ENCODE assay signal across 27 cellular contexts in the genomic region with DNA sequence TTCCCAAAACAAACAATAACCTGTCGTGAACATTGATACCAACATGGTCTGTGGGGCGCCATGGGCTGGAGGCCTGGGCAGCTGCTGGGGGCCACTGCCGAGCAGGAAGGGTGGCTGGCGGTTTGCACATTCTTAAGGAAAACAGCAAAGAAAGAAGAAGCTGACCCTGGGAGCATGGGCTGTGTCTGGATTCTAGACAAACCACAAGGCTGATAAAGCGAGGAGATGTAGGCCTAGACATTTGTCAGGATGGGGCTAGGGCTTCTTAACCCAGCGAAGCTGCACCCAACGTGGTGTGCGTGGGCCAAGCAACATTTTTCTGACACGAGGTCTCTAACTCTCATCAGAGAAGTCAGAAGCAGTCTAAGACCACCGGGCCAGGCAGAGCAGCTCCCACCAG.
"Had no signal": no experiment of that assay in that cellular context is flagged by ENCODE, and none has a peak within 500 bp of the region (broad histone marks: within the 10 kb centered on the region; RNA-seq: fewer than 3 reads in every experiment).

No MANE protein-coding gene starts in this region.

- H3K4me2 ChIP-seq: hepatocyte had no signal

- H3K27ac ChIP-seq: coronary artery, dorsolateral prefrontal cortex, esophagus squamous epithelium, gastrocnemius medialis, hepatocyte, left ventricle myocardium inferior, lower lobe of right lung had no signal

- H3K27ac Mint-ChIP-seq: immature natural killer cell; naive thymus-derived CD4-positive, alpha-beta T cell had no signal

- H3K9me3 ChIP-seq: esophagus squamous epithelium, gastrocnemius medialis, left ventricle myocardium inferior, lower lobe of right lung had no signal

- H3K4me1 ChIP-seq: gastrocnemius medialis, lower lobe of right lung had no signal

- DNase-seq: dermis blood vessel endothelial cell; dorsolateral prefrontal cortex; effector CD4-positive, alpha-beta T cell; effector memory CD4-positive, alpha-beta T cell; esophagus squamous epithelium; foreskin fibroblast; foreskin melanocyte; gastrocnemius medialis; glutamatergic neuron; head of caudate nucleus; hypothalamus; immature natural killer cell; islet precursor cell; kidney; kidney glomerular epithelial cell; left colon; left ventricle myocardium inferior; lower lobe of right lung; mesendoderm; midbrain; naive thymus-derived CD4-positive, alpha-beta T cell had no signal

- H3K27me3 ChIP-seq: dorsolateral prefrontal cortex, gastrocnemius medialis, hepatocyte had no signal

- FAIRE-seq: colon, endothelial cell of umbilical vein, kidney had no signal

- H3K4me3 Mint-ChIP-seq: immature natural killer cell; naive thymus-derived CD4-positive, alpha-beta T cell had no signal

- H3K36me3 ChIP-seq: esophagus squamous epithelium, gastrocnemius medialis, left ventricle myocardium inferior, lower lobe of right lung had no signal

- H3K4me1 Mint-ChIP-seq: immature natural killer cell; naive thymus-derived CD4-positive, alpha-beta T cell had no signal

- H3K9me3 Mint-ChIP-seq: immature natural killer cell had no signal

- H3K79me2 ChIP-seq: hepatocyte had no signal

- H3K4me3 ChIP-seq: coronary artery, dorsolateral prefrontal cortex, esophagus squamous epithelium, gastrocnemius medialis, hepatocyte, left ventricle myocardium inferior, lower lobe of right lung had no signal

- H3K36me3 Mint-ChIP-seq: immature natural killer cell; naive thymus-derived CD4-positive, alpha-beta T cell had no signal

- H2AFZ ChIP-seq: hepatocyte had no signal

- ATAC-seq: esophagus mucosa; gastrocnemius medialis; left colon; left lobe of liver; lower lobe of right lung; naive thymus-derived CD4-positive, alpha-beta T cell had no signal

- H3K27me3 Mint-ChIP-seq: naive thymus-derived CD4-positive, alpha-beta T cell had no signal
